23 cellular contexts compared by ENCODE assay signal in the genomic region with DNA sequence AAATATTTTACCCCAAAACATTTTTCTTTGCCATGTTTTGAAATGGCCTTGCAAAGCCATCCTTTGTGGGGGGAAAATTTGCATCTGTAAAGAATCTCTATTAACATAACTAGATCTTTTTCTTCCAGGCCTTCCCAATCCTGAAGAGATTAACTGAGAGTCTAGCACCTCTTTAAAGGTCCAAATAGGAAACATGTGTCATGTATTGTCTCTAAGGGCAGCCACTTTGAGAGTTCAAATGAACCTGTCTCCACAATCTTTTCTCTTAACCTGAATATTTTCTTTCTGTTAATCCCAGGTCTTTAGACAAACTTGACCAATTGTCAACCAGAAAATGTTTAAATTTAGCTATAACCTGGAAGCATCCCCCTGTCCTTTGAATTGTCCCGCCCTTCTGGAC.
"Had no signal": no experiment of that assay in that cellular context is flagged by ENCODE, and none has a peak within 500 bp of the region (broad histone marks: within the 10 kb centered on the region; RNA-seq: fewer than 3 reads in every experiment).

No MANE protein-coding gene starts in this region.

- H3K27ac Mint-ChIP-seq: naive thymus-derived CD4-positive, alpha-beta T cell had no signal

- ATAC-seq: esophagus mucosa; gastrocnemius medialis; heart right ventricle; left cardiac atrium; left lung; left ventricle myocardium superior; lower lobe of right lung; naive thymus-derived CD4-positive, alpha-beta T cell had no signal

- H3K36me3 ChIP-seq: esophagus squamous epithelium, gastrocnemius medialis, heart right ventricle, left lung, lower lobe of right lung had no signal

- H3K4me3 Mint-ChIP-seq: naive thymus-derived CD4-positive, alpha-beta T cell had no signal

- H3K9me3 ChIP-seq: esophagus squamous epithelium, gastrocnemius medialis, heart right ventricle, left lung, lower lobe of right lung had no signal

- H3K27ac ChIP-seq: coronary artery, dorsolateral prefrontal cortex, epithelial cell of prostate, esophagus squamous epithelium, gastrocnemius medialis, heart right ventricle, left lung, lower lobe of right lung had no signal

- DNase-seq: dermis blood vessel endothelial cell; dorsolateral prefrontal cortex; effector CD4-positive, alpha-beta T cell; effector memory CD4-positive, alpha-beta T cell; erythroblast; esophagus squamous epithelium; foreskin fibroblast; foreskin melanocyte; gastrocnemius medialis; glutamatergic neuron; head of caudate nucleus; heart right ventricle; hippocampal formation; left cardiac atrium; left lung; left ventricle myocardium superior; lower lobe of right lung; mesenchymal stem cell; midbrain; naive thymus-derived CD4-positive, alpha-beta T cell had no signal

- H3K4me3 ChIP-seq: coronary artery, dorsolateral prefrontal cortex, esophagus squamous epithelium, gastrocnemius medialis, heart right ventricle, left lung, lower lobe of right lung had no signal

- H3K27me3 Mint-ChIP-seq: naive thymus-derived CD4-positive, alpha-beta T cell had no signal

- H3K27me3 ChIP-seq: dorsolateral prefrontal cortex, esophagus squamous epithelium, gastrocnemius medialis, heart right ventricle, left lung had no signal

- H3K4me1 ChIP-seq: left lung, lower lobe of right lung had no signal
